ENCODE assay signal across 8 cellular contexts in genomic region chr3:143973352-143974021, GRCh38. TPM values are rescaled to one million over a fixed set of nuclear protein-coding genes. Genes with fewer than 3 reads are reported as not detected.
A peak's percentile ranks its signal among the peaks of the same experiment; 100 is the strongest.
DNase-seq lines count a peak whose midpoint lies in the region; ATAC-seq, FAIRE-seq and TF ChIP-seq lines count a peak whose summit lies in the region.

No MANE protein-coding gene starts in this region.

- FAIRE-seq in frontal cortex (lab: Jason Lieb, UNC) = no peak

- no peak for DNase-seq in GM06990 (ENCODE audit: extremely low read depth, insufficient read length)
- peak; percentile 75 for DNase-seq in OCI-M1 (lab: John Stamatoyannopoulos, UW)
- DNase-seq in D341Med (ENCODE audit: low spot score) = no peak
- no peak for DNase-seq in frontal cortex (ENCODE audit: low spot score in 2 of 2)

- WGBS in ectodermal cell, 2 experiments = 1 to 2% methylated on average over 24 of the region's 24 CpGs

- H3K36me3 ChIP-seq in GM06990 (ENCODE audit: control insufficient read depth, insufficient read depth, low read length) (no peaks in the 10 kb centered on the region), ectodermal cell (ENCODE audit: control insufficient read depth, insufficient read depth, low read length) (no peaks in the 10 kb centered on the region), mucosa of rectum (ENCODE audit: control insufficient read depth in 2 of 2, insufficient read depth in 2 of 2, low read length in 2 of 2) (no peaks in the 10 kb centered on the region)

- H3K9ac ChIP-seq in mucosa of rectum (ENCODE audit: low read depth in 1 of 2, low read length in 2 of 2) = peak overlapping the region; percentile 85 to 96

- H3K27ac ChIP-seq in 22Rv1 = peak overlapping the region; percentile 95
- H3K27ac ChIP-seq in ectodermal cell (ENCODE audit: insufficient read depth, low read depth, low read length, poor library complexity, severe bottlenecking) = no peak overlapping the region
- peak overlapping the region; percentile 99 to 100 for H3K27ac ChIP-seq in mucosa of rectum (ENCODE audit: low read depth in 2 of 2, low read length in 2 of 2)

- H3K4me3 ChIP-seq in GM06990 (replicated peaks; ENCODE audit: low read depth, low read length) = peak overlapping the region; percentile 98
- H3K4me3 ChIP-seq in ectodermal cell (ENCODE audit: insufficient read depth, low read depth, low read length) = peak overlapping the region; percentile 68
- H3K4me3 ChIP-seq in mucosa of rectum (ENCODE audit: low read length in 2 of 2) = peak overlapping the region; percentile 94 to 100

- TF ChIP-seq CTCF in 22Rv1 (IDR thresholded peaks at IDR 0.05) (peak; percentile 2; the same call in 1 of the 2 replicates), GM06990 (IDR thresholded peaks at IDR 0.05; ENCODE audit: insufficient read depth, low read length, poor library complexity, severe bottlenecking) (no peak)

- H3K4me1 ChIP-seq in ectodermal cell (ENCODE audit: control insufficient read depth, insufficient read depth, low read length) = peaks cover 10% of the 10 kb centered on the region
- H3K4me1 ChIP-seq in mucosa of rectum (ENCODE audit: control insufficient read depth in 2 of 2, insufficient read depth in 2 of 2, low read length in 2 of 2) = peaks cover 5 to 7% of the 10 kb centered on the region in 2 donors

- H3K9me3 ChIP-seq in ectodermal cell (ENCODE audit: control insufficient read depth, low read length) (no peaks in the 10 kb centered on the region), mucosa of rectum (ENCODE audit: control insufficient read depth in 2 of 2, low read length in 2 of 2) (no peaks in the 10 kb centered on the region)

- H3K27me3 ChIP-seq in GM06990 (replicated peaks; ENCODE audit: control insufficient read depth, insufficient read depth, low read length) = no peaks in the 10 kb centered on the region
- H3K27me3 ChIP-seq in ectodermal cell (ENCODE audit: control insufficient read depth, insufficient read depth, low read length, poor library complexity, severe bottlenecking) = no peaks in the 10 kb centered on the region
- no peaks in the 10 kb centered on the region for H3K27me3 ChIP-seq in mucosa of rectum (ENCODE audit: control insufficient read depth in 2 of 2, insufficient read depth in 2 of 2, low read length in 2 of 2)

- no peak for ATAC-seq in HG03432 (IDR thresholded peaks at IDR 0.05; ENCODE audit: unreplicated experiment)

RNA-seq across cellular contexts. Expression of gene DIPK2A, which starts 1.9 kb away (rescaled TPM):
- 16.3 TPM for polyA plus RNA-seq in ectodermal cell (2013, experiment 1 of 4)
- 18.5 TPM for polyA plus RNA-seq in ectodermal cell (2013, experiment 2 of 4)
- polyA plus RNA-seq in ectodermal cell (2013, experiment 3 of 4) = 17.2 TPM
- 16.7 TPM for polyA plus RNA-seq in ectodermal cell (2013, experiment 4 of 4)
- total RNA-seq in frontal cortex = 63.6 TPM
